In the genomic region with DNA sequence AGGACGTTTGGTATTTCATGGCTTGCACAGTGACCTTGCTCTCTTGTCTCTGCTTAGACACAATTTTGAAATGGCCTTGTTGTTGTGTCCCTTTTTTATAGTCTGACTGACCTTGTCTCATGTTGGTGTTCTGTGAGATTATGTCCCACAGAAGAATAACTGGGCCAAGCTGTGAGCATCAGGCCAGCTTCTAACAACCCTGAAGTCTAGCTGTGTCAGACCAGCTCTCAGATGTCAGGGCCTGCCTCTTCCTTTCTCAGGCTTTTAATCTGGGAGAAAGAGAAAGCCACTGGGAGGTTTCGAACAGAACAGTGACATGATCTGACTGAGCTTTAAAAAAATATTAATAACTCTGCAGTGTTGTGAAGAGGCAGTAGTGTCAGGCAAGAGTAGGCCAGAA, we compare ENCODE assay signal across 15 cellular contexts. TPM values are rescaled to one million over a fixed set of nuclear protein-coding genes. Genes with fewer than 3 reads are reported as not detected.
A peak's percentile ranks its signal among the peaks of the same experiment; 100 is the strongest.
DNase-seq lines count a peak whose midpoint lies in the region; ATAC-seq and TF ChIP-seq lines count a peak whose summit lies in the region.
"Had no signal": no experiment of that assay in that cellular context is flagged by ENCODE, and none has a peak within 500 bp of the region (broad histone marks: within the 10 kb centered on the region; RNA-seq: fewer than 3 reads in every experiment).

No MANE protein-coding gene starts in this region.

- peaks cover 0 to 2% (median under 1%) of the 10 kb centered on the region in 9 donors for H3K36me3 ChIP-seq in heart right ventricle
- no peaks in the 10 kb centered on the region for H3K36me3 ChIP-seq in breast epithelium
- H3K36me3 ChIP-seq in gastrocnemius medialis = peaks cover 0 to 2% of the 10 kb centered on the region in 2 donors

- no peaks in the 10 kb centered on the region for H3K27me3 ChIP-seq in heart right ventricle
- no peaks in the 10 kb centered on the region for H3K27me3 ChIP-seq in breast epithelium
- H3K27me3 ChIP-seq in gastrocnemius medialis = no peaks in the 10 kb centered on the region

- in situ Hi-C loops in gastrocnemius medialis (cut with MboI; ENCODE audit: low sequenced_read_pairs in 4 of 4) = loop anchor here in 1 of 4 donors (5.0 kb wide), 1 partner anchor 47 kb away; no protein-coding TSS in a partner anchor

- no peak overlapping the region for H3K4me3 ChIP-seq in heart right ventricle
- H3K4me3 ChIP-seq in breast epithelium = no peak overlapping the region
- H3K4me3 ChIP-seq in gastrocnemius medialis = no peak overlapping the region

- H3K4me1 ChIP-seq in heart right ventricle (peaks cover 0 to 48% (median 35%) of the 10 kb centered on the region in 9 donors), breast epithelium (peaks cover 0 to 16% of the 10 kb centered on the region in 2 donors), gastrocnemius medialis (peaks cover 41 to 42% of the 10 kb centered on the region in 2 donors)

- H3K27ac ChIP-seq in heart right ventricle (peak overlapping the region in 7 of 10 donors; percentile 30 to 87 (median 48)), breast epithelium (peak overlapping the region; percentile 5 to 46), gastrocnemius medialis (peak overlapping the region; percentile 86 to 91 (median 90))
- H3K27ac ChIP-seq: VCaP had no signal

- ATAC-seq in heart right ventricle = no peak
- ATAC-seq in left ventricle myocardium superior = no peak
- peak; percentile 31 for ATAC-seq in HG02870 (IDR thresholded peaks at IDR 0.05; ENCODE audit: unreplicated experiment)
- ATAC-seq in gastrocnemius medialis = no peak
- ATAC-seq: stimulated activated memory B cell treated with anti-CD40 and anti-IgM and Interleukin-4, amounts not matched to agents 10 μg/mL and 1 μg/mL and 100 μg/mL, for 72 hours had no signal

- TF ChIP-seq POLR2A in breast epithelium (IDR thresholded peaks at IDR 0.05) = no peak
- TF ChIP-seq POLR2A in gastrocnemius medialis (IDR thresholded peaks at IDR 0.05) = no peak

- H3K9me3 ChIP-seq in heart right ventricle (no peaks in the 10 kb centered on the region), breast epithelium (no peaks in the 10 kb centered on the region), gastrocnemius medialis (no peaks in the 10 kb centered on the region)

- DNase-seq in heart right ventricle (no peak), left ventricle myocardium superior (no peak), breast epithelium (ENCODE audit: low spot score in 2 of 2) (no peak), gastrocnemius medialis (no peak), HK-2 (ENCODE audit: unreplicated experiment) (no peak), ureter (ENCODE audit: low spot score) (no peak), RPMI8226 (no peak)
- DNase-seq: activated CD8-positive, alpha-beta memory T cell treated with anti-CD3 and anti-CD28 coated beads, Interleukin-2, amount 50 U/mL, for 4 hours; central memory CD4-positive, alpha-beta T cell; DMS 273 treated with DMSO at 0.1 percent for 48 hours; NCI-H1092 treated with DMSO at 0.1 percent for 48 hours; NCI-H345 had no signal

- no peak for TF ChIP-seq CTCF in heart right ventricle (IDR thresholded peaks at IDR 0.05)
- no peak for TF ChIP-seq CTCF in breast epithelium (IDR thresholded peaks at IDR 0.05)
- TF ChIP-seq CTCF in gastrocnemius medialis (IDR thresholded peaks at IDR 0.05 in 4 of 5, conservative IDR thresholded peaks at IDR 0.05 in 1 of 5) = no peak

- intact Hi-C loops in heart right ventricle (cut with DNase I) (no loop called here), left ventricle myocardium superior (cut with micrococcal nuclease) (no loop called here), breast epithelium (cut with DNase I; ENCODE audit: low total_unique reads) (no loop called here), gastrocnemius medialis (cut with DNase I; ENCODE audit: low total_unique reads) (no loop called here)

- WGBS in heart right ventricle, 2 donors = 44% methylated on average over 2 of the region's 2 CpGs

RNA-seq across cellular contexts. Expression of gene UEVLD, which starts 2.0 kb away (rescaled TPM):
- 10 to 100 TPM; 13.7 to 25.8 (median 18.6) TPM for total RNA-seq in heart right ventricle
- 1 to 10 TPM; 5.6 to 7.1 TPM for polyA plus RNA-seq in heart right ventricle
- total RNA-seq in left ventricle myocardium superior = 18.5 TPM
- total RNA-seq in breast epithelium = 10 to 100 TPM; 28.5 to 54.4 (median 28.8) TPM
- 10 to 100 TPM; 27.4 to 58.8 (median 30.3) TPM for total RNA-seq in gastrocnemius medialis
- 30.9 TPM for total RNA-seq in ureter

RNA-seq across cellular contexts. Expression of gene MISFA, which starts 9.0 kb away (rescaled TPM):
- total RNA-seq in heart right ventricle (10 to 100 TPM in 6 of 10 donors, 1 to 10 TPM in 4; 7.1 to 16.6 (median 10.8) TPM), left ventricle myocardium superior (10.3 TPM), breast epithelium (1 to 10 TPM in 2 of 3 donors, not detected in 1; 2.6 TPM), gastrocnemius medialis (10 to 100 TPM in 1 of 4 donors, 1 to 10 TPM in 2, not detected in 1; 4.5 to 14.1 (median 4.5) TPM), ureter (5.9 TPM)
- 10 to 100 TPM in 1 of 2 donors, 1 to 10 TPM in 1; 1.7 to 18.4 TPM for polyA plus RNA-seq in heart right ventricle

RNA-seq across cellular contexts. Expression of gene SPTY2D1, which starts 43.6 kb away (rescaled TPM):
- total RNA-seq in heart right ventricle = 10 to 100 TPM in 6 of 10 donors, 1 to 10 TPM in 4; 7.3 to 18.8 (median 10.2) TPM
- polyA plus RNA-seq in heart right ventricle = 1 to 10 TPM; 1.9 to 3.5 TPM
- 9.4 TPM for total RNA-seq in left ventricle myocardium superior
- total RNA-seq in breast epithelium = 10 to 100 TPM; 19.5 to 30.6 (median 27.5) TPM
- 10 to 100 TPM; 13.3 to 21.7 (median 17.7) TPM for total RNA-seq in gastrocnemius medialis
- total RNA-seq in ureter = 17.7 TPM

Comparison
In these comparisons a context has a peak if more than half of its experiments do, and no peak if none do; other contexts are left out.
1. H3K27ac ChIP-seq: peak in every context shown above with its lines; median percentile 90 in gastrocnemius medialis; 48 in heart right ventricle; 26 in breast epithelium.